Comparison of ENCODE assay signal across 12 cellular contexts in genomic region chr11:119618208-119618909, GRCh38.
DNase-seq lines count a peak whose midpoint lies in the region; ATAC-seq, FAIRE-seq and TF ChIP-seq lines count a peak whose summit lies in the region.
"Had no signal": no experiment of that assay in that cellular context is flagged by ENCODE, and none has a peak within 500 bp of the region (broad histone marks: within the 10 kb centered on the region; RNA-seq: fewer than 3 reads in every experiment).

No MANE protein-coding gene starts in this region.

- no peak for TF ChIP-seq EP300 in ovary (IDR thresholded peaks at IDR 0.05)

- DNase-seq in C1 segment of cervical spinal cord (lab: John Stamatoyannopoulos, UW) = peak in 11 of 14 donors; percentile 48 to 87 (median 76)
- DNase-seq in NOMO-1 (lab: John Stamatoyannopoulos, UW; ENCODE audit: unreplicated experiment in 2 of 2) = peak; percentile 54 to 62
- DNase-seq in endothelial cell of umbilical vein (ENCODE audit: low read depth, low spot score) = peak; percentile 70
- DNase-seq in ovary = no peak
- DNase-seq in NCI-H1105 treated with DMSO at 0.1 percent for 48 hours (lab: John Stamatoyannopoulos, UW) = no peak
- no peak for DNase-seq in NCI-H82 treated with DMSO at 0.1 percent for 48 hours (lab: John Stamatoyannopoulos, UW; ENCODE audit: unreplicated experiment)
- DNase-seq: activated T-cell treated with anti-CD3 and anti-CD28 coated beads, Interleukin-2, amount 50 U/mL, for 1 hour; mammary epithelial cell; T1000 had no signal

- CTCF ChIA-PET in endothelial cell of umbilical vein (lab: Charles Lee) = interaction anchor here (0.8 to 2.5 kb wide), 8 partner anchors 10 to 111 kb away, joined by 3 to 11 read pairs (median 4); partner anchors contain the start of gene NECTIN1

- no peak overlapping the region for H3K4me3 ChIP-seq in endothelial cell of umbilical vein (replicated peaks in 1 of 3; ENCODE audit: insufficient read depth in 1 of 3, low read depth in 1 of 3, low read length in 3 of 3)
- no peak overlapping the region for H3K4me3 ChIP-seq in mesodermal cell (ENCODE audit: extremely low read depth, insufficient read depth, low read length, poor library complexity, severe bottlenecking)
- no peak overlapping the region for H3K4me3 ChIP-seq in ovary

- no peaks in the 10 kb centered on the region for H3K79me2 ChIP-seq in endothelial cell of umbilical vein (ENCODE audit: control insufficient read depth, insufficient read depth, low read length)

- POLR2A ChIA-PET in endothelial cell of umbilical vein (lab: Charles Lee) = no interaction called here

- no TSS peak for BruUV-seq in endothelial cell of umbilical vein (replicated peaks; lab: Mats Ljungman, UMichigan)

- H4K20me1 ChIP-seq in endothelial cell of umbilical vein (replicated peaks; ENCODE audit: control insufficient read depth, extremely low read depth, insufficient read depth, low read length) = no peaks in the 10 kb centered on the region

- H2AFZ ChIP-seq in endothelial cell of umbilical vein (ENCODE audit: low read depth, low read length) = peak overlapping the region; percentile 33

- peaks cover 44% of the 10 kb centered on the region for H3K4me1 ChIP-seq in endothelial cell of umbilical vein (ENCODE audit: control insufficient read depth, extremely low read depth, insufficient read depth, low read length)
- peaks cover 37% of the 10 kb centered on the region for H3K4me1 ChIP-seq in mesodermal cell (ENCODE audit: control insufficient read depth, insufficient read depth, low read length, poor library complexity, severe bottlenecking)
- no peaks in the 10 kb centered on the region for H3K4me1 ChIP-seq in ovary (ENCODE audit: insufficient read depth)

- no peaks in the 10 kb centered on the region for H3K36me3 ChIP-seq in endothelial cell of umbilical vein (ENCODE audit: control insufficient read depth in 2 of 2, extremely low read depth in 1 of 2, insufficient read depth in 2 of 2, low read length in 2 of 2)
- H3K36me3 ChIP-seq in mesodermal cell (ENCODE audit: control insufficient read depth, insufficient read depth, low read length) = no peaks in the 10 kb centered on the region
- no peaks in the 10 kb centered on the region for H3K36me3 ChIP-seq in ovary

- H3K27ac ChIP-seq in endothelial cell of umbilical vein (ENCODE audit: insufficient read depth, low read depth, low read length) (peak overlapping the region; percentile 59), mesodermal cell (ENCODE audit: low read depth, low read length, severe bottlenecking) (peak overlapping the region; percentile 2), ovary (no peak overlapping the region)

- dilution Hi-C loops in endothelial cell of umbilical vein (cut with MboI; ENCODE audit: extremely low pct_ligation_motif_present, low sequenced_read_pairs) = no loop called here

- H3K9me3 ChIP-seq in endothelial cell of umbilical vein (replicated peaks; ENCODE audit: control insufficient read depth, insufficient read depth, low read length) (no peaks in the 10 kb centered on the region), mesodermal cell (ENCODE audit: control insufficient read depth, low read length) (no peaks in the 10 kb centered on the region), ovary (no peaks in the 10 kb centered on the region)

- TF ChIP-seq CTCF in endothelial cell of umbilical vein (IDR thresholded peaks at IDR 0.05; ENCODE audit: extremely low read depth in 1 of 2, insufficient read depth in 1 of 2, low read depth in 1 of 2, low read length in 2 of 2) (no peak), ovary (IDR thresholded peaks at IDR 0.05) (no peak)

- 16 to 47% methylated on average over 3 to 6 of the region's 8 CpGs for WGBS in mesodermal cell (ENCODE audit: insufficient coverage in 2 of 2), 2 experiments
- WGBS in ovary, 3 donors = 70 to 76% (median 75%) methylated on average over 8 of the region's 8 CpGs

- intact Hi-C loops in endothelial cell of umbilical vein (cut with micrococcal nuclease) (loop anchor here (1.0 to 2.0 kb wide), 2 partner anchors 20 to 237 kb away; partner anchors contain the start of gene USP2), ovary (cut with DNase I) (no loop called here)

- H3K27me3 ChIP-seq in endothelial cell of umbilical vein (ENCODE audit: control insufficient read depth in 2 of 2, insufficient read depth in 2 of 2, low read length in 2 of 2) = no peaks in the 10 kb centered on the region
- H3K27me3 ChIP-seq in ovary = no peaks in the 10 kb centered on the region

- TF ChIP-seq POLR2A in endothelial cell of umbilical vein (IDR thresholded peaks at IDR 0.05; ENCODE audit: low read depth, low read length) (no peak), ovary (IDR thresholded peaks at IDR 0.05) (no peak)

- peak; percentile 95 for FAIRE-seq in endothelial cell of umbilical vein (lab: Jason Lieb, UNC)
- FAIRE-seq: GM19239 had no signal

- H3K9ac ChIP-seq in endothelial cell of umbilical vein (replicated peaks; ENCODE audit: extremely low read depth, insufficient read depth, low read length) = peak overlapping the region; percentile 2

- no peaks in the 10 kb centered on the region for H3K9me1 ChIP-seq in endothelial cell of umbilical vein (replicated peaks; ENCODE audit: control insufficient read depth, extremely low read depth, insufficient read depth, low read length)

- H3K4me2 ChIP-seq in endothelial cell of umbilical vein (ENCODE audit: insufficient read depth, low read length) = peak overlapping the region; percentile 65

- no peak for ATAC-seq in GM18511 (IDR thresholded peaks at IDR 0.05; ENCODE audit: unreplicated experiment)

TF ChIP-seq in endothelial cell of umbilical vein, 7 proteins besides CTCF, POLR2A, EP300 and RAD21:
- no peak for TF ChIP-seq MYC (IDR thresholded peaks at IDR 0.05; ENCODE audit: low read depth, low read length)
- TF ChIP-seq GATA2 (IDR thresholded peaks at IDR 0.05; ENCODE audit: insufficient read depth, insufficient read length, low read depth, low read length) = peak; percentile 97
- TF ChIP-seq FOS (IDR thresholded peaks at IDR 0.05; ENCODE audit: borderline replicate concordance, insufficient read depth, low read length) = peak; percentile 65

Comparison
In these comparisons a context has a peak if more than half of its experiments do, and no peak if none do; other contexts are left out.
1. DNase-seq: peak in C1 segment of cervical spinal cord (11 of 14), NOMO-1 (2 of 2) and endothelial cell of umbilical vein (single experiment); none in ovary (0 of 5), NCI-H1105 treated with DMSO at 0.1 percent for 48 hours (single experiment) and NCI-H82 treated with DMSO at 0.1 percent for 48 hours (single experiment).
2. H3K27ac ChIP-seq: peak in endothelial cell of umbilical vein (single experiment) and mesodermal cell (single experiment); none in ovary (0 of 2).